In the genomic region with DNA sequence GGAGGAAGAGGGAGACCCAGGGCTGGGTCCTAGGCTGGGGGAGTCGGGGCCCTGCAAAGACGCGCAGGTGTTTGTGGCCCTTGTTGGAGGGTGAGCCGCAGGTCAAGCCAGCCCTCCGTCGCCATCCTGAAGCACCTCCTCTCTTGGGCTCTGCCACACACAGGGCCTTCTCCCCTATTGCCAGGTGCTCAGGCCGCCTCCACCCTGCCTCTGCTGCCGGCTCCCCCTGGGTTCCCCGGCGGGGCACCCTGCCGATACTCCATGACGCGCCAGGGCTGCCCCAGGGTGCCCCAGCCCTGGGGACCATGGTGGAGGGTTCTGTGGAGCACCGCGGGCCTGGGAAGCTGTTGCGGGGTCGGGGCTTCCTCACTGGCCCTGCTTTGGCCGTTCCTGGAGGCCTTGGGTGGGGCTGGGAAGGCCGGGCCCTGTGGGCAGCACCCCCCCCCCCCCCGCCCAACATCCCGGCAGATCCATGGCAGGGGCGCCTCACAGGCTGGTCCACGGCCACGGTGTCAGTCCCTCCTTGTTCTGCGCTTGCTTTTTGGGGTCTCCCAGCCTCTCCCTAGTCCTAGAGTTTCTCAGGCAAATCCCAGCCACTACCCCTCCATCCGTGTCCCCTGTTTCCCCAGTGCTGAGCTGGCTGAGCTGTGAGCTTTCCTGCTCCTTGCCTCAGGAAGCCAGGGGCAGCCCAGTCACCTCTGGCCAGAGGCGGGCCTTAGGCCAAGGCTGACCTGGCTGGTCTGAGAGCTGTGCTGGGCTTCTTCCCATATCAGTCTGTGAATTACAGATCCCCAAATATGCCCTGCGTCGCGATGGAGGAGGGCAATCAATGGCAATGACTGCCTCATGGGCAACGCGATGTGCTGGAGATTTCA, we compare ENCODE assay signal across 12 cellular contexts. TPM values are rescaled to one million over a fixed set of nuclear protein-coding genes. Genes with fewer than 3 reads are reported as not detected.
DNase-seq lines count a peak whose midpoint lies in the region; ATAC-seq, FAIRE-seq and TF ChIP-seq lines count a peak whose summit lies in the region.
"Had no signal": no experiment of that assay in that cellular context is flagged by ENCODE, and none has a peak within 500 bp of the region (broad histone marks: within the 10 kb centered on the region; RNA-seq: fewer than 3 reads in every experiment).

No MANE protein-coding gene starts in this region.

- DNase-seq in activated naive CD4-positive, alpha-beta T cell treated with anti-CD3 and anti-CD28 coated beads, Interleukin-2, amount 10 ng/mL, durations not matched to agents 7 days and 5 days, result no peak
- DNase-seq in activated naive CD4-positive, alpha-beta T cell treated with anti-CD3 and anti-CD28 coated beads, Interleukin-2, amount 50 U/mL, for 72 hours (ENCODE audit: low spot score in 2 of 2), result no peak
- peak; percentile 42 for DNase-seq in activated naive CD8-positive, alpha-beta T cell treated with anti-CD3 and anti-CD28 coated beads, Interleukin-2, amount 10 ng/mL, durations not matched to agents 7 days and 5 days
- DNase-seq in HepG2 (ENCODE audit: low spot score), result no peak
- DNase-seq in transverse colon, result no peak
- no peak for DNase-seq in mesendoderm
- no peak for DNase-seq in NCI-H226
- no peak for DNase-seq in NOMO-1 treated with dmso at 0.1 percent for 144 hours (lab: John Stamatoyannopoulos, UW; ENCODE audit: unreplicated experiment)
- DNase-seq: IMR-90, posterior cingulate gyrus, WERI-Rb-1 had no signal

- no TSS peak for BruUV-seq in HepG2 (replicated peaks; lab: Mats Ljungman, UMichigan)

- TF ChIP-seq EP300 in HepG2 (IDR thresholded peaks at IDR 0.05; ENCODE audit: low read depth in 2 of 2, low read length in 2 of 2), result no peak
- no peak for TF ChIP-seq EP300 in HepG2 (CRISPR knock-in tag; IDR thresholded peaks at IDR 0.05; ENCODE audit: borderline replicate concordance)
- TF ChIP-seq EP300 in transverse colon (IDR thresholded peaks at IDR 0.05; ENCODE audit: low read depth), result no peak

- no peak overlapping the region for H3K18ac ChIP-seq in mesendoderm (ENCODE audit: low read length)

- no peaks in the 10 kb centered on the region for H3K9me3 Mint-ChIP-seq in activated naive CD4-positive, alpha-beta T cell treated with anti-CD3 and anti-CD28 coated beads, Interleukin-2, amount 10 ng/mL, durations not matched to agents 7 days and 5 days
- H3K9me3 Mint-ChIP-seq in activated naive CD4-positive, alpha-beta T cell treated with anti-CD3 and anti-CD28 coated beads, Interleukin-2, amount 50 U/mL, for 72 hours, result no peaks in the 10 kb centered on the region
- H3K9me3 Mint-ChIP-seq in activated naive CD8-positive, alpha-beta T cell treated with anti-CD3 and anti-CD28 coated beads, Interleukin-2, amount 10 ng/mL, durations not matched to agents 7 days and 5 days, result no peaks in the 10 kb centered on the region

- H3K27ac Mint-ChIP-seq in activated naive CD4-positive, alpha-beta T cell treated with anti-CD3 and anti-CD28 coated beads, Interleukin-2, amount 10 ng/mL, durations not matched to agents 7 days and 5 days, result peak overlapping the region; percentile 93
- peak overlapping the region in 1 of 2 donors; percentile 96 for H3K27ac Mint-ChIP-seq in activated naive CD4-positive, alpha-beta T cell treated with anti-CD3 and anti-CD28 coated beads, Interleukin-2, amount 50 U/mL, for 72 hours
- peak overlapping the region; percentile 89 for H3K27ac Mint-ChIP-seq in activated naive CD8-positive, alpha-beta T cell treated with anti-CD3 and anti-CD28 coated beads, Interleukin-2, amount 10 ng/mL, durations not matched to agents 7 days and 5 days

- no peak overlapping the region for H2BK15ac ChIP-seq in mesendoderm (replicated peaks; ENCODE audit: low read depth)

- TF ChIP-seq RAD21 in HepG2 (CRISPR knock-in tag; IDR thresholded peaks at IDR 0.05), result no peak

- H3K9me3 ChIP-seq in HepG2 (ENCODE audit: low read length) (no peaks in the 10 kb centered on the region), transverse colon (no peaks in the 10 kb centered on the region)

- TF ChIP-seq POLR2A in HepG2 (IDR thresholded peaks at IDR 0.05; ENCODE audit: insufficient read depth in 1 of 2, low read depth in 2 of 2, low read length in 2 of 2) (no peak), transverse colon (IDR thresholded peaks at IDR 0.05) (no peak)

- peaks cover 0 to 4% of the 10 kb centered on the region in 2 experiments; a peak in 2 of 5 replicates for H3K27me3 ChIP-seq in HepG2 (ENCODE audit: control insufficient read depth in 1 of 2, insufficient read depth in 2 of 2, low read length in 2 of 2)
- H3K27me3 ChIP-seq in transverse colon, result peaks cover 25% of the 10 kb centered on the region
- H3K27me3 ChIP-seq in mesendoderm (ENCODE audit: insufficient read depth, low read length, poor library complexity), result no peaks in the 10 kb centered on the region

- H2AFZ ChIP-seq in HepG2 (ENCODE audit: low read length), result no peak overlapping the region

- H3K4me2 ChIP-seq in HepG2 (ENCODE audit: low read depth, low read length), result peak overlapping the region; percentile 76
- H3K4me2 ChIP-seq in mesendoderm (ENCODE audit: low read length), result no peak overlapping the region

- no peaks in the 10 kb centered on the region for H3K79me1 ChIP-seq in mesendoderm (ENCODE audit: low read length)

- 66% methylated on average over 11 of the region's 32 CpGs for WGBS in HepG2 (ENCODE audit: low lambda C conversion rate)
- WGBS in transverse colon (ENCODE audit: low coverage in 1 of 2), 2 donors, result 82% methylated on average over 29 of the region's 32 CpGs; no CpG with 5 or more reads in 1 of the 2 donors
- WGBS in mesendoderm (ENCODE audit: extremely low coverage, insufficient coverage, low lambda C conversion rate), result no CpG with 5 or more reads among the region's 32 CpGs

- no peak overlapping the region for H2BK120ac ChIP-seq in mesendoderm (ENCODE audit: low read depth, low read length)

- FAIRE-seq in HepG2 (lab: Jason Lieb, UNC), result no peak
- FAIRE-seq: GM18507 had no signal

- H3K27ac ChIP-seq in HepG2 (ENCODE audit: extremely low read length, insufficient read depth, low read length) (no peak overlapping the region), transverse colon (peak overlapping the region in 3 of 4 donors; percentile 5 to 12 (median 7)), mesendoderm (ENCODE audit: low read depth, low read length) (no peak overlapping the region)
- H3K27ac ChIP-seq: WERI-Rb-1 had no signal

- no peak overlapping the region for H2BK5ac ChIP-seq in mesendoderm (ENCODE audit: low read length)

- no peaks in the 10 kb centered on the region for H4K20me1 ChIP-seq in HepG2 (ENCODE audit: insufficient read depth, low read length)

- no peak overlapping the region for H2AK5ac ChIP-seq in mesendoderm (ENCODE audit: low read length)

- TF ChIP-seq CTCF in HepG2 (CRISPR knock-in tag; IDR thresholded peaks at IDR 0.05), result no peak
- no peak for TF ChIP-seq CTCF in transverse colon (IDR thresholded peaks at IDR 0.05)

- no peak overlapping the region for H4K8ac ChIP-seq in mesendoderm (ENCODE audit: low read depth, low read length)

- in situ Hi-C loops in HepG2 (cut with HindIII; ENCODE audit: extremely low pct_ligation_motif_present, low pct_unique_long_range_greater_than_20kb), result loop anchor here (5.0 kb wide), 1 partner anchor 97 kb away; no protein-coding TSS in a partner anchor
- in situ Hi-C loops in transverse colon (cut with MboI; ENCODE audit: low pct_ligation_motif_present in 1 of 4, low pct_unique_long_range_greater_than_20kb in 1 of 4, low sequenced_read_pairs in 3 of 4), result loop anchor here in 1 of 4 donors (10.0 kb wide), 1 partner anchor 100 kb away; no protein-coding TSS in a partner anchor

- H3K9ac ChIP-seq in HepG2 (ENCODE audit: insufficient read depth, low read depth, low read length) (peak overlapping the region; percentile 59), mesendoderm (ENCODE audit: low read length) (no peak overlapping the region)

- H3K27me3 Mint-ChIP-seq in activated naive CD4-positive, alpha-beta T cell treated with anti-CD3 and anti-CD28 coated beads, Interleukin-2, amount 10 ng/mL, durations not matched to agents 7 days and 5 days, result peaks cover 40% of the 10 kb centered on the region
- no peaks in the 10 kb centered on the region for H3K27me3 Mint-ChIP-seq in activated naive CD8-positive, alpha-beta T cell treated with anti-CD3 and anti-CD28 coated beads, Interleukin-2, amount 10 ng/mL, durations not matched to agents 7 days and 5 days

- POLR2A ChIA-PET in activated naive CD8-positive, alpha-beta T cell treated with anti-CD3 and anti-CD28 coated beads, Interleukin-2, amount 10 ng/mL, durations not matched to agents 7 days and 5 days (lab: Charles Lee), result interaction anchor here (0.6 to 7.1 kb wide), 5 partner anchors 11 to 644 kb away, joined by 3 to 54 read pairs (median 3); a partner anchor contains a TSS
- POLR2A ChIA-PET in HepG2 (lab: Yijun Ruan, JAX), result interaction anchor here (0.8 to 1.2 kb wide), 3 partner anchors 75 to 81 kb away, joined by 3 to 5 read pairs (median 5); no protein-coding TSS in a partner anchor

- H4K5ac ChIP-seq in mesendoderm (ENCODE audit: low read length), result no peak overlapping the region

- no peaks in the 10 kb centered on the region for H3K36me3 ChIP-seq in HepG2 (replicated peaks in 1 of 2; ENCODE audit: control insufficient read depth in 1 of 2, insufficient read depth in 2 of 2, low read length in 2 of 2)
- H3K36me3 ChIP-seq in transverse colon, result no peaks in the 10 kb centered on the region
- H3K36me3 ChIP-seq in mesendoderm (ENCODE audit: control insufficient read depth, insufficient read depth, low read length), result no peaks in the 10 kb centered on the region
- H3K36me3 ChIP-seq: WERI-Rb-1 had no signal

- H3K23ac ChIP-seq in mesendoderm (ENCODE audit: low read length), result no peak overlapping the region

- H3K4me3 ChIP-seq in HepG2 (replicated peaks in 1 of 3; ENCODE audit: insufficient read depth in 1 of 3, low read depth in 2 of 3, low read length in 3 of 3), result peak overlapping the region; percentile 68 to 79 (median 71)
- peak overlapping the region in 1 of 4 donors; percentile 54 for H3K4me3 ChIP-seq in transverse colon
- no peak overlapping the region for H3K4me3 ChIP-seq in mesendoderm (ENCODE audit: low read length)

- intact Hi-C loops in HepG2 (cut with micrococcal nuclease; ENCODE audit: unreplicated experiment), result loop anchor here (5.0 kb wide), 1 partner anchor 77 kb away; no protein-coding TSS in a partner anchor
- intact Hi-C loops in transverse colon (cut with DNase I; ENCODE audit: low total_unique reads), result loop anchor here (10.0 kb wide), 1 partner anchor 80 kb away; no protein-coding TSS in a partner anchor

- no peak overlapping the region for H3K56ac ChIP-seq in mesendoderm (ENCODE audit: low read length)

- no peak overlapping the region for H3K4ac ChIP-seq in mesendoderm (ENCODE audit: low read depth, low read length)

- H3K4me3 Mint-ChIP-seq in activated naive CD4-positive, alpha-beta T cell treated with anti-CD3 and anti-CD28 coated beads, Interleukin-2, amount 10 ng/mL, durations not matched to agents 7 days and 5 days, result peak overlapping the region; percentile 83
- peak overlapping the region; percentile 88 for H3K4me3 Mint-ChIP-seq in activated naive CD8-positive, alpha-beta T cell treated with anti-CD3 and anti-CD28 coated beads, Interleukin-2, amount 10 ng/mL, durations not matched to agents 7 days and 5 days

- no peak for ATAC-seq in activated naive CD4-positive, alpha-beta T cell treated with anti-CD3 and anti-CD28 coated beads, Interleukin-2, amount 50 U/mL, for 72 hours
- ATAC-seq in activated naive CD8-positive, alpha-beta T cell treated with anti-CD3 and anti-CD28 coated beads, Interleukin-2, amount 10 ng/mL, durations not matched to agents 7 days and 5 days (ENCODE audit: low read depth), result no peak
- ATAC-seq in HepG2, result no peak

- peaks cover 33% of the 10 kb centered on the region for H3K4me1 ChIP-seq in HepG2 (ENCODE audit: insufficient read depth, low read length)
- H3K4me1 ChIP-seq in transverse colon, result peaks cover 0 to 21% (median 11%) of the 10 kb centered on the region in 4 donors
- H3K4me1 ChIP-seq in mesendoderm (ENCODE audit: control insufficient read depth, low read depth, low read length), result no peaks in the 10 kb centered on the region

- peaks cover 1% of the 10 kb centered on the region for H3K36me3 Mint-ChIP-seq in activated naive CD4-positive, alpha-beta T cell treated with anti-CD3 and anti-CD28 coated beads, Interleukin-2, amount 10 ng/mL, durations not matched to agents 7 days and 5 days
- H3K36me3 Mint-ChIP-seq in activated naive CD4-positive, alpha-beta T cell treated with anti-CD3 and anti-CD28 coated beads, Interleukin-2, amount 50 U/mL, for 72 hours, result peaks cover 11 to 17% of the 10 kb centered on the region in 2 donors
- peaks cover 5% of the 10 kb centered on the region for H3K36me3 Mint-ChIP-seq in activated naive CD8-positive, alpha-beta T cell treated with anti-CD3 and anti-CD28 coated beads, Interleukin-2, amount 10 ng/mL, durations not matched to agents 7 days and 5 days

- CTCF ChIA-PET in activated naive CD4-positive, alpha-beta T cell treated with anti-CD3 and anti-CD28 coated beads, Interleukin-2, amount 10 ng/mL, durations not matched to agents 7 days and 5 days (lab: Charles Lee), result interaction anchor here (0.9 to 7.4 kb wide), 4 partner anchors 12 to 99 kb away, joined by 3 to 79 read pairs (median 28); no protein-coding TSS in a partner anchor
- CTCF ChIA-PET in HepG2 (lab: Yijun Ruan, JAX; ENCODE audit: low intra/inter-chr PET ratio, low total read pairs), result interaction anchor here (2.4 to 5.7 kb wide), 2 partner anchors 97 to 100 kb away, joined by 15 to 59 read pairs; no protein-coding TSS in a partner anchor

- H3K4me1 Mint-ChIP-seq in activated naive CD4-positive, alpha-beta T cell treated with anti-CD3 and anti-CD28 coated beads, Interleukin-2, amount 10 ng/mL, durations not matched to agents 7 days and 5 days, result peaks cover 54% of the 10 kb centered on the region
- H3K4me1 Mint-ChIP-seq in activated naive CD8-positive, alpha-beta T cell treated with anti-CD3 and anti-CD28 coated beads, Interleukin-2, amount 10 ng/mL, durations not matched to agents 7 days and 5 days, result peaks cover 42% of the 10 kb centered on the region

- H3K79me2 ChIP-seq in HepG2 (ENCODE audit: insufficient read depth, low read length), result no peaks in the 10 kb centered on the region
- no peaks in the 10 kb centered on the region for H3K79me2 ChIP-seq in mesendoderm (ENCODE audit: control insufficient read depth, insufficient read depth, low read length)

RNA-seq across cellular contexts. Expression of a gene that starts 2.3 kb away (rescaled TPM):
- 10 to 100 TPM; 33.8 to 34.4 TPM for total RNA-seq in activated naive CD4-positive, alpha-beta T cell treated with anti-CD3 and anti-CD28 coated beads, Interleukin-2, amount 50 U/mL, for 72 hours
- total RNA-seq in activated naive CD8-positive, alpha-beta T cell treated with anti-CD3 and anti-CD28 coated beads, Interleukin-2, amount 10 ng/mL, durations not matched to agents 7 days and 5 days, result 10 to 100 TPM; 29.1 to 30.3 TPM
- total RNA-seq in HepG2 (2016; rRNA removed; fragmentation: Illumina TruSeq; extraction: Trizol), result 3.3 and 4.0 TPM in 2 replicates
- 1.3 and 1.5 TPM in 2 replicates for total RNA-seq in HepG2 (2016; cell fraction: cytosol; rRNA removed; fragmentation: Illumina TruSeq; extraction: Trizol; ENCODE audit: low read depth)
- 3.1 and 3.5 TPM in 2 replicates for total RNA-seq in HepG2 (2016; cell fraction: insoluble cytoplasmic fraction; rRNA removed; fragmentation: Illumina TruSeq; extraction: Trizol)
- 2.9 and 5.0 TPM in 2 replicates for total RNA-seq in HepG2 (2016; cell fraction: membrane; rRNA removed; fragmentation: Illumina TruSeq; extraction: Trizol)
- 2.4 TPM in 2 replicates for total RNA-seq in HepG2 (2016; cell fraction: nucleus; rRNA removed; fragmentation: Illumina TruSeq; extraction: Trizol)
- polyA plus RNA-seq in HepG2 (2011; rRNA removed), result 5.0 and 7.3 TPM in 2 replicates
- 4.4 and 5.8 TPM in 2 replicates for polyA plus RNA-seq in HepG2 (2011; cell fraction: cytosol; rRNA removed)
- polyA plus RNA-seq in HepG2 (2011; cell fraction: nucleus; rRNA removed), result 15.5 and 20.4 TPM in 2 replicates
- polyA plus RNA-seq in HepG2 (2012), result 7.5 and 9.0 TPM in 2 replicates
- polyA plus RNA-seq in HepG2 (2016; cell fraction: cytosol; fragmentation: Illumina TruSeq; extraction: Trizol; ENCODE audit: low read depth), result 1.3 and 1.7 TPM in 2 replicates
- 3.1 and 3.9 TPM in 2 replicates for polyA plus RNA-seq in HepG2 (2016; cell fraction: insoluble cytoplasmic fraction; fragmentation: Illumina TruSeq; extraction: Trizol; ENCODE audit: low read depth)
- 2.3 and 3.2 TPM in 2 replicates for polyA plus RNA-seq in HepG2 (2016; cell fraction: membrane; fragmentation: Illumina TruSeq; extraction: Trizol; ENCODE audit: low read depth)
- polyA plus RNA-seq in HepG2 (2016; cell fraction: nucleus; fragmentation: Illumina TruSeq; extraction: Trizol; ENCODE audit: insufficient read depth, low read depth), result 4.1 and 4.2 TPM in 2 replicates
- 3.1 and 18.4 TPM in 2 replicates for polyA minus RNA-seq in HepG2 (2011; rRNA and poly(A)+ RNA removed; ENCODE audit: low replicate concordance)
- polyA minus RNA-seq in HepG2 (2011; cell fraction: cytosol; rRNA and poly(A)+ RNA removed), result 1.4 and 2.7 TPM in 2 replicates
- polyA minus RNA-seq in HepG2 (2011; cell fraction: nucleus; rRNA and poly(A)+ RNA removed), result 4.9 and 7.1 TPM in 2 replicates
- 1 to 10 TPM in 3 of 4 donors, not detected in 1; 3.0 to 6.2 (median 3.0) TPM for total RNA-seq in transverse colon
- 1.1 TPM for polyA plus RNA-seq in mesendoderm (2013, experiment 1 of 2)
- polyA plus RNA-seq in mesendoderm (2013, experiment 2 of 2), result 1.3 TPM

Comparison
In these comparisons a context has a peak if more than half of its experiments do, and no peak if none do; other contexts are left out.
1. H3K27ac ChIP-seq: peak in transverse colon (3 of 4); none in HepG2 (single experiment) and mesendoderm (single experiment).